ENCODE assay signal across 11 cellular contexts in the genomic region with DNA sequence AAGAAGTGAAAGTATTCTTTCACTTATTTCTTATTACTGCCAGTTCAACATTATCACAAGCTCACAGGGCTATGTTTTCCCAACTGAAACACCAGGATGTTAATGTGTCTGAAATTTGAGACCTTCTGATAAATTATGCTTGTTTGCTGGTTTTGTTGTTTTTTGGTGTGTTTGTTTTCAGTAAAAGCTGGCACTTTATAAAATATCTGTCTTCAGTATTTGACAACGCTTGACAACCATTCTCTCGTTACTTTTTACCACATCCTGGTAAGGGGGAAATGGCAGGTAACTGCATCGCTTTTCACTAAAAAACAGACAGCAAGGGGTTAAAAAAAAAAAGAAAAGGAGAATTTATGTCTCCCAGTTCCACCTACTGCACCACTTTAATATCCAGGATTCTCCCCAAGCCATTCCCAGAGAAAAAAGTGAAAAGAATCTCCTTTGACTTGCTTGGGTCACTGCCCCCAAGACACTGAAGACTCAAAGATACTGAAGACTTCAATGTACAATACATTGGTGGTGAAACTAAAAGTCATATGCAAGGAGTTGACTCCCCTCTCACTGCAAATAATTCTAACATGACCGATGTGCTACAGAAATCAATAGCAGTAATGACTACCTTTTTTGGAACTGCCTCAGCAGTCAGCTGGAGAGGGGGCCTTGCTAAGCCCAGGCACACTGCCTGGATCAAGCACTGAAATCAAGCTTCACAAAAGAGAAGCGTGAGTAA.
A peak's percentile ranks its signal among the peaks of the same experiment; 100 is the strongest.
DNase-seq lines count a peak whose midpoint lies in the region; ATAC-seq and TF ChIP-seq lines count a peak whose summit lies in the region.
"Had no signal": no experiment of that assay in that cellular context is flagged by ENCODE, and none has a peak within 500 bp of the region (broad histone marks: within the 10 kb centered on the region; RNA-seq: fewer than 3 reads in every experiment).

No MANE protein-coding gene starts in this region.

- H3K27me3 ChIP-seq in hepatocyte (no peaks in the 10 kb centered on the region), suprapubic skin (no peaks in the 10 kb centered on the region)

- no peak for TF ChIP-seq EP300 in suprapubic skin (IDR thresholded peaks at IDR 0.05)

- peak; percentile 48 for DNase-seq in activated T-cell treated with anti-CD3 and anti-CD28 coated beads, Interleukin-2, amount 50 U/mL, for 24 hours
- DNase-seq in activated T-cell treated with anti-CD3 and anti-CD28 coated beads, Interleukin-2, amount 50 U/mL, for 48 hours = no peak
- DNase-seq in T-helper 2 cell treated with Interferon-gamma antibody and Interleukin-4, amounts not matched to agents 5 μg/mL and 100 μg/mL, for 36 hours (ENCODE audit: low spot score) = no peak
- DNase-seq in hepatocyte (ENCODE audit: low spot score) (no peak), nucleus accumbens (lab: John Stamatoyannopoulos, UW) (no peak), suprapubic skin (ENCODE audit: low spot score in 2 of 2) (no peak)
- DNase-seq: HCEC 1CT, NCI-H2171 had no signal

- H2AFZ ChIP-seq in hepatocyte = no peak overlapping the region

- H3K4me1 ChIP-seq in hepatocyte (ENCODE audit: insufficient read depth) (peaks cover 4% of the 10 kb centered on the region), suprapubic skin (peaks cover 16% of the 10 kb centered on the region)

- peak overlapping the region; percentile 75 for H3K4me3 Mint-ChIP-seq in activated T-cell treated with anti-CD3 and anti-CD28 coated beads, Interleukin-2, amount 50 U/mL, for 24 hours
- H3K4me3 Mint-ChIP-seq in T-helper 2 cell treated with Interferon-gamma antibody and Interleukin-4, amounts not matched to agents 5 μg/mL and 100 μg/mL, for 36 hours = peak overlapping the region; percentile 80
- peak overlapping the region; percentile 72 for H3K4me3 Mint-ChIP-seq in stimulated activated naive CD8-positive, alpha-beta T cell treated with anti-CD3 and anti-CD28 coated beads, Interleukin-15, Interleukin-2, amounts not matched to agents 100 ng/mL and 50 ng/mL, for 24 hours

- whole genome bisulfite sequencing in hepatocyte (ENCODE audit: low lambda C conversion rate, missing lambda C conversion rate) = 84% methylated on average over 5 of the region's 5 CpGs
- WGBS in suprapubic skin = 83% methylated on average over 5 of the region's 5 CpGs

- H3K4me2 ChIP-seq in hepatocyte = no peak overlapping the region

- H3K27ac ChIP-seq in hepatocyte (no peak overlapping the region), suprapubic skin (no peak overlapping the region)

- no peaks in the 10 kb centered on the region for H3K9me3 Mint-ChIP-seq in activated T-cell treated with anti-CD3 and anti-CD28 coated beads, Interleukin-2, amount 50 U/mL, for 24 hours
- no peaks in the 10 kb centered on the region for H3K9me3 Mint-ChIP-seq in T-helper 2 cell treated with Interferon-gamma antibody and Interleukin-4, amounts not matched to agents 5 μg/mL and 100 μg/mL, for 36 hours
- H3K9me3 Mint-ChIP-seq in stimulated activated naive CD8-positive, alpha-beta T cell treated with anti-CD3 and anti-CD28 coated beads, Interleukin-15, Interleukin-2, amounts not matched to agents 100 ng/mL and 50 ng/mL, for 24 hours = no peaks in the 10 kb centered on the region

- H3K9me2 ChIP-seq in hepatocyte (replicated peaks; ENCODE audit: insufficient read depth) = no peaks in the 10 kb centered on the region

- TF ChIP-seq CTCF in hepatocyte (IDR thresholded peaks at IDR 0.05; ENCODE audit: poor library complexity) = no peak
- TF ChIP-seq CTCF in suprapubic skin (IDR thresholded peaks at IDR 0.05) = no peak

- H3K27ac Mint-ChIP-seq in activated T-cell treated with anti-CD3 and anti-CD28 coated beads, Interleukin-2, amount 50 U/mL, for 24 hours = peak overlapping the region; percentile 94
- peak overlapping the region; percentile 95 for H3K27ac Mint-ChIP-seq in T-helper 2 cell treated with Interferon-gamma antibody and Interleukin-4, amounts not matched to agents 5 μg/mL and 100 μg/mL, for 36 hours
- H3K27ac Mint-ChIP-seq in stimulated activated naive CD8-positive, alpha-beta T cell treated with anti-CD3 and anti-CD28 coated beads, Interleukin-15, Interleukin-2, amounts not matched to agents 100 ng/mL and 50 ng/mL, for 24 hours = peak overlapping the region; percentile 95

- H3K9me3 ChIP-seq in hepatocyte (ENCODE audit: low read depth) (no peaks in the 10 kb centered on the region), suprapubic skin (no peaks in the 10 kb centered on the region)

- H3K27me3 Mint-ChIP-seq in activated T-cell treated with anti-CD3 and anti-CD28 coated beads, Interleukin-2, amount 50 U/mL, for 24 hours = no peaks in the 10 kb centered on the region
- H3K27me3 Mint-ChIP-seq in T-helper 2 cell treated with Interferon-gamma antibody and Interleukin-4, amounts not matched to agents 5 μg/mL and 100 μg/mL, for 36 hours (ENCODE audit: low read depth) = no peaks in the 10 kb centered on the region
- H3K27me3 Mint-ChIP-seq in stimulated activated naive CD8-positive, alpha-beta T cell treated with anti-CD3 and anti-CD28 coated beads, Interleukin-15, Interleukin-2, amounts not matched to agents 100 ng/mL and 50 ng/mL, for 24 hours = no peaks in the 10 kb centered on the region

- peaks cover 54% of the 10 kb centered on the region for H3K36me3 Mint-ChIP-seq in activated T-cell treated with anti-CD3 and anti-CD28 coated beads, Interleukin-2, amount 50 U/mL, for 24 hours (ENCODE audit: low read depth)
- peaks cover 12% of the 10 kb centered on the region for H3K36me3 Mint-ChIP-seq in T-helper 2 cell treated with Interferon-gamma antibody and Interleukin-4, amounts not matched to agents 5 μg/mL and 100 μg/mL, for 36 hours (ENCODE audit: low read depth)
- H3K36me3 Mint-ChIP-seq in stimulated activated naive CD8-positive, alpha-beta T cell treated with anti-CD3 and anti-CD28 coated beads, Interleukin-15, Interleukin-2, amounts not matched to agents 100 ng/mL and 50 ng/mL, for 24 hours (ENCODE audit: low read depth) = peaks cover 43% of the 10 kb centered on the region

- no peak for TF ChIP-seq POLR2A in suprapubic skin (IDR thresholded peaks at IDR 0.05)

- H4K20me1 ChIP-seq in hepatocyte (ENCODE audit: insufficient read depth, poor library complexity, severe bottlenecking) = no peaks in the 10 kb centered on the region

- peaks cover 95% of the 10 kb centered on the region for H3K4me1 Mint-ChIP-seq in activated T-cell treated with anti-CD3 and anti-CD28 coated beads, Interleukin-2, amount 50 U/mL, for 24 hours (ENCODE audit: low read depth)
- H3K4me1 Mint-ChIP-seq in T-helper 2 cell treated with Interferon-gamma antibody and Interleukin-4, amounts not matched to agents 5 μg/mL and 100 μg/mL, for 36 hours (ENCODE audit: low read depth) = peaks cover 75% of the 10 kb centered on the region
- peaks cover 99% of the 10 kb centered on the region for H3K4me1 Mint-ChIP-seq in stimulated activated naive CD8-positive, alpha-beta T cell treated with anti-CD3 and anti-CD28 coated beads, Interleukin-15, Interleukin-2, amounts not matched to agents 100 ng/mL and 50 ng/mL, for 24 hours (ENCODE audit: low read depth)

- peak; percentile 30 for ATAC-seq in HG02884 (IDR thresholded peaks at IDR 0.05; ENCODE audit: unreplicated experiment)
- ATAC-seq: left lobe of liver had no signal

- H3K79me2 ChIP-seq in hepatocyte = no peaks in the 10 kb centered on the region

- no peaks in the 10 kb centered on the region for H3K36me3 ChIP-seq in hepatocyte (replicated peaks; ENCODE audit: insufficient read depth, low read depth)
- no peaks in the 10 kb centered on the region for H3K36me3 ChIP-seq in suprapubic skin

- H3K4me3 ChIP-seq in hepatocyte (no peak overlapping the region), suprapubic skin (no peak overlapping the region)
